Comparison of ENCODE assay signal across 1 cellular context in genomic region chr10:30528427-30528782, GRCh38.
TF ChIP-seq lines count a peak whose summit lies in the region.

No MANE protein-coding gene starts in this region.

TF ChIP-seq in GM23338, 12 proteins besides CTCF, POLR2A, EP300 and RAD21 (continued from another document):
- TF ChIP-seq ZNF462 (CRISPR knock-in tag; IDR thresholded peaks at IDR 0.05): no peak
- no peak for TF ChIP-seq ZNF331 (CRISPR knock-in tag; IDR thresholded peaks at IDR 0.05; ENCODE audit: low read depth)
- TF ChIP-seq NANOG (IDR thresholded peaks at IDR 0.05; ENCODE audit: borderline replicate concordance): no peak
- no peak for TF ChIP-seq STAT1 (IDR thresholded peaks at IDR 0.05; ENCODE audit: unreplicated experiment)
- no peak for TF ChIP-seq CREB1 (CRISPR knock-in tag; IDR thresholded peaks at IDR 0.05; ENCODE audit: low read depth)
- no peak for TF ChIP-seq ETS1 (IDR thresholded peaks at IDR 0.05)
